2 cellular contexts compared by ENCODE assay signal in the genomic region with DNA sequence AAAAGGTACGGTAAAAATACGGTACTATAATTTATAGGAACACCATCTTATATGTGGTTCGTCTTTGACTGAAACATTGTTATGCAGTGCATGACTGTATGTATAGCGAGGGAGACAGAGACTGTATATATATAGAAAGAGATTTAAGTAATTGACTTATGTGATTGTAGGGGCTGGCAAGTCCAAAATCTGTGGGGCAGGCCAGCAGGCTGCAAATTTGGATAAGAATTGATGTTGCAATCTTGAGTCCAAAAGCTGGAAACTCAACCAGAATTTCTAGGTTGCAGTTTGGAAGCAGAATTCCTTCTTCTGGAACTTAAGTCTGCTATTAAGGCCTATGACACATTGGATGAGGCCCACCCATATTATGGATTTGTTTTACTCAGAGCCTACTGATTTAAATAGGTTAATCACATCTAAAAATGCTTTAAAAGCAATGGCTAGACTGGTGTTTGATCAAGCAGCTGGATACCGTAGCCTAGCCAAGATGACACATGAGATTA.
TF ChIP-seq lines count a peak whose summit lies in the region.

No MANE protein-coding gene starts in this region.

TF ChIP-seq in HepG2, 621 proteins besides CTCF, POLR2A, EP300 and RAD21:
- no peak for TF ChIP-seq PCBP1 (IDR thresholded peaks at IDR 0.05; ENCODE audit: borderline replicate concordance, low read depth, low read length)
- peak; percentile 98 for TF ChIP-seq ZNF564 (CRISPR knock-in tag; IDR thresholded peaks at IDR 0.05)
- 0 out of 2 replicates have a peak, but pooled peaks have one; percentile 13 for TF ChIP-seq CEBPB (IDR thresholded peaks at IDR 0.05; ENCODE audit: borderline replicate concordance, low read depth, low read length)
- TF ChIP-seq ZBTB14 (CRISPR knock-in tag; IDR thresholded peaks at IDR 0.05) = no peak
- TF ChIP-seq FOXJ3 (CRISPR knock-in tag; IDR thresholded peaks at IDR 0.05; ENCODE audit: borderline replicate concordance) = no peak
- TF ChIP-seq SNAI1 (CRISPR knock-in tag; IDR thresholded peaks at IDR 0.05; ENCODE audit: borderline replicate concordance) = no peak
- TF ChIP-seq, protein P1, sequence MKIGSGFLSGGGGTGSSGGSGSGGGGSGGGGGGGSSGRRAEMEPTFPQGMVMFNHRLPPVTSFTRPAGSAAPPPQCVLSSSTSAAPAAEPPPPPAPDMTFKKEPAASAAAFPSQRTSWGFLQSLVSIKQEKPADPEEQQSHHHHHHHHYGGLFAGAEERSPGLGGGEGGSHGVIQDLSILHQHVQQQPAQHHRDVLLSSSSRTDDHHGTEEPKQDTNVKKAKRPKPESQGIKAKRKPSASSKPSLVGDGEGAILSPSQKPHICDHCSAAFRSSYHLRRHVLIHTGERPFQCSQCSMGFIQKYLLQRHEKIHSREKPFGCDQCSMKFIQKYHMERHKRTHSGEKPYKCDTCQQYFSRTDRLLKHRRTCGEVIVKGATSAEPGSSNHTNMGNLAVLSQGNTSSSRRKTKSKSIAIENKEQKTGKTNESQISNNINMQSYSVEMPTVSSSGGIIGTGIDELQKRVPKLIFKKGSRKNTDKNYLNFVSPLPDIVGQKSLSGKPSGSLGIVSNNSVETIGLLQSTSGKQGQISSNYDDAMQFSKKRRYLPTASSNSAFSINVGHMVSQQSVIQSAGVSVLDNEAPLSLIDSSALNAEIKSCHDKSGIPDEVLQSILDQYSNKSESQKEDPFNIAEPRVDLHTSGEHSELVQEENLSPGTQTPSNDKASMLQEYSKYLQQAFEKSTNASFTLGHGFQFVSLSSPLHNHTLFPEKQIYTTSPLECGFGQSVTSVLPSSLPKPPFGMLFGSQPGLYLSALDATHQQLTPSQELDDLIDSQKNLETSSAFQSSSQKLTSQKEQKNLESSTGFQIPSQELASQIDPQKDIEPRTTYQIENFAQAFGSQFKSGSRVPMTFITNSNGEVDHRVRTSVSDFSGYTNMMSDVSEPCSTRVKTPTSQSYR (CRISPR knock-in tag; IDR thresholded peaks at IDR 0.05; ENCODE audit: borderline replicate concordance) = no peak
- TF ChIP-seq MXD3 (CRISPR knock-in tag; IDR thresholded peaks at IDR 0.05) = no peak
- no peak for TF ChIP-seq ZFP37 (CRISPR knock-in tag; IDR thresholded peaks at IDR 0.05; ENCODE audit: borderline replicate concordance)
- TF ChIP-seq ZNF296 (CRISPR knock-in tag; conservative IDR thresholded peaks at IDR 0.05) = no peak

TF ChIP-seq in IMR-90, 13 proteins besides CTCF, POLR2A, EP300 and RAD21:
- TF ChIP-seq CEBPB (IDR thresholded peaks at IDR 0.05; ENCODE audit: low read depth, low read length) (peak; percentile 48), FOS (IDR thresholded peaks at IDR 0.05; ENCODE audit: low read depth, low read length) (no peak), MAFK (IDR thresholded peaks at IDR 0.05; ENCODE audit: low read depth, low read length) (no peak), MAZ (IDR thresholded peaks at IDR 0.05; ENCODE audit: borderline replicate concordance, low read depth, low read length) (no peak), CHD1 (IDR thresholded peaks at IDR 0.05; ENCODE audit: low read depth, low read length) (no peak), SMC3 (IDR thresholded peaks at IDR 0.05; ENCODE audit: low read depth, low read length) (no peak), RCOR1 (IDR thresholded peaks at IDR 0.05; ENCODE audit: insufficient replicate concordance, low read length) (no peak)
TF ChIP-seq in IMR-90: peak in this region for 1.
